10 cellular contexts compared by ENCODE assay signal in the genomic region with DNA sequence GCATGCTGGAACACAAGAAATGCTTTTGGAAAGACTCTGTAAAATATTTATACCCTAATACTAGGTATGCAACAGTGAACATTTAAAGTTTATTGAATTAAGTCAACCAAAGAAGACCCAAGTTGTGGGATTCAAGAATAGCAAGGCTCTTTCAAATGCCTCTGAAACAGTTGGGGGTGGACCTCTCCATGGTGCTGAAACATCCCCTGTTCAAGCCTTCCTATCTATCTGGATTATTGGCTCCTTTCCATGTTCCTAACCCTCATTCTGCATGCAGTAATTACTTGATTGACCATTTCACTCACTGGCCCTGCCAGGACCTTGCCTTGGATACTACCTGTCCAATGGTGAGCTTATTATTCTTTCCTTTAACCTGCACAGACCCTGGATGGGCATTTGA.
DNase-seq lines count a peak whose midpoint lies in the region; ATAC-seq and TF ChIP-seq lines count a peak whose summit lies in the region.
"Had no signal": no experiment of that assay in that cellular context is flagged by ENCODE, and none has a peak within 500 bp of the region (broad histone marks: within the 10 kb centered on the region; RNA-seq: fewer than 3 reads in every experiment).

No MANE protein-coding gene starts in this region.

- no peak for TF ChIP-seq CTCF in WERI-Rb-1 (IDR thresholded peaks at IDR 0.05; ENCODE audit: low read depth, low read length)

- no peaks in the 10 kb centered on the region for H3K36me3 ChIP-seq in WERI-Rb-1

- H3K27ac ChIP-seq in WERI-Rb-1, result no peak overlapping the region
- H3K27ac ChIP-seq: C4-2B had no signal

- no peak overlapping the region for H3K4me3 ChIP-seq in WERI-Rb-1 (ENCODE audit: low read depth, low read length)

- DNase-seq in activated CD8-positive, alpha-beta memory T cell treated with anti-CD3 and anti-CD28 coated beads, Interleukin-2, amount 50 U/mL, for 48 hours, result peak; percentile 51
- no peak for DNase-seq in activated CD8-positive, alpha-beta memory T cell treated with anti-CD3 and anti-CD28 coated beads, Interleukin-2, amount 50 U/mL, for 4 hours
- DNase-seq in RKO (ENCODE audit: low spot score) (peak; percentile 54), erythroblast (lab: John Stamatoyannopoulos, UW) (peak; percentile 43 to 62), NCI-H524 (lab: John Stamatoyannopoulos, UW) (no peak), WERI-Rb-1 (no peak)
- peak; percentile 2 to 4 for DNase-seq in stimulated activated CD4-positive, alpha-beta T cell treated with anti-CD3 and anti-CD28 coated beads, Interleukin-2, amount 100 ng/mL, for 48 hours

- TF ChIP-seq POLR2A in erythroblast (IDR thresholded peaks at IDR 0.05; ENCODE audit: low read length), result no peak

- ATAC-seq in GM19328 (IDR thresholded peaks at IDR 0.05; ENCODE audit: unreplicated experiment), result no peak
- ATAC-seq: activated T-helper 17 cell treated with anti-CD3 and anti-CD28 coated beads, Interleukin-2, amount 50 U/mL, for 72 hours had no signal

- H3K9me3 ChIP-seq in WERI-Rb-1 (ENCODE audit: severe bottlenecking), result no peaks in the 10 kb centered on the region

- no peaks in the 10 kb centered on the region for H3K27me3 ChIP-seq in WERI-Rb-1 (ENCODE audit: insufficient read depth, low read depth, severe bottlenecking)

Comparison
In these comparisons a context has a peak if more than half of its experiments do, and no peak if none do; other contexts are left out.
1. DNase-seq: peak in activated CD8-positive, alpha-beta memory T cell treated with anti-CD3 and anti-CD28 coated beads, Interleukin-2, amount 50 U/mL, for 48 hours (single experiment), RKO (single experiment), erythroblast (2 of 2) and stimulated activated CD4-positive, alpha-beta T cell treated with anti-CD3 and anti-CD28 coated beads, Interleukin-2, amount 100 ng/mL, for 48 hours (2 of 2); none in activated CD8-positive, alpha-beta memory T cell treated with anti-CD3 and anti-CD28 coated beads, Interleukin-2, amount 50 U/mL, for 4 hours (single experiment), NCI-H524 (0 of 2) and WERI-Rb-1 (single experiment).